8 cellular contexts compared by ENCODE assay signal in genomic region chr5:37774912-37775483, GRCh38.
A peak's percentile ranks its signal among the peaks of the same experiment; 100 is the strongest.
DNase-seq lines count a peak whose midpoint lies in the region; ATAC-seq and TF ChIP-seq lines count a peak whose summit lies in the region.

No MANE protein-coding gene starts in this region.

- H3K27ac Mint-ChIP-seq in CD14-positive monocyte, result no peak overlapping the region

- H3K27me3 ChIP-seq in WERI-Rb-1 (ENCODE audit: insufficient read depth, low read depth, severe bottlenecking), result no peaks in the 10 kb centered on the region
- H3K27me3 ChIP-seq in kidney epithelial cell (ENCODE audit: control insufficient read depth, insufficient read depth, low read length), result no peaks in the 10 kb centered on the region

- H3K9me3 Mint-ChIP-seq in CD14-positive monocyte, result peaks cover 9 to 36% (median 20%) of the 10 kb centered on the region in 7 donors

- H3K36me3 ChIP-seq in WERI-Rb-1 (no peaks in the 10 kb centered on the region), kidney epithelial cell (ENCODE audit: control insufficient read depth, insufficient read depth, low read length) (no peaks in the 10 kb centered on the region)

- H3K9me3 ChIP-seq in WERI-Rb-1 (ENCODE audit: severe bottlenecking), result peaks cover 5% of the 10 kb centered on the region

- no peak overlapping the region for H3K27ac ChIP-seq in WERI-Rb-1

- H3K27me3 Mint-ChIP-seq in CD14-positive monocyte (ENCODE audit: low read depth in 3 of 3), result peaks cover 0 to 9% (median 4%) of the 10 kb centered on the region in 3 donors

- no peaks in the 10 kb centered on the region for H3K36me3 Mint-ChIP-seq in CD14-positive monocyte

- H3K4me3 ChIP-seq in WERI-Rb-1 (ENCODE audit: low read depth, low read length) (no peak overlapping the region), kidney epithelial cell (ENCODE audit: low read depth, low read length) (no peak overlapping the region)

- DNase-seq in CD14-positive monocyte (ENCODE audit: low spot score) (no peak), GM20000 (ENCODE audit: low spot score) (no peak), WERI-Rb-1 (peak; percentile 38), kidney epithelial cell (ENCODE audit: low read depth) (no peak)
- DNase-seq in activated effector memory CD4-positive, alpha-beta T cell treated with Interleukin-2 at 50 U/mL for 16 hours, result no peak

- ATAC-seq in GM18870 (IDR thresholded peaks at IDR 0.05; ENCODE audit: unreplicated experiment) (no peak), GM21576 (IDR thresholded peaks at IDR 0.05; ENCODE audit: unreplicated experiment) (no peak), GM18858 (IDR thresholded peaks at IDR 0.05; ENCODE audit: unreplicated experiment) (no peak)

- no peak overlapping the region for H3K4me3 Mint-ChIP-seq in CD14-positive monocyte

- intact Hi-C loops in CD14-positive monocyte (cut with micrococcal nuclease), result no loop called here

- peaks cover 4% of the 10 kb centered on the region for H3K4me1 Mint-ChIP-seq in CD14-positive monocyte

- TF ChIP-seq CTCF in CD14-positive monocyte (IDR thresholded peaks at IDR 0.05) (peak; percentile 59), GM20000 (IDR thresholded peaks at IDR 0.05; ENCODE audit: extremely low read depth, missing control alignments) (peak; percentile 12), WERI-Rb-1 (IDR thresholded peaks at IDR 0.05; ENCODE audit: low read depth, low read length) (peak; percentile 61), kidney epithelial cell (IDR thresholded peaks at IDR 0.05; ENCODE audit: insufficient read depth, low read length, poor library complexity, severe bottlenecking) (peak; percentile 51)
